ENCODE assay signal across 10 cellular contexts in the genomic region with DNA sequence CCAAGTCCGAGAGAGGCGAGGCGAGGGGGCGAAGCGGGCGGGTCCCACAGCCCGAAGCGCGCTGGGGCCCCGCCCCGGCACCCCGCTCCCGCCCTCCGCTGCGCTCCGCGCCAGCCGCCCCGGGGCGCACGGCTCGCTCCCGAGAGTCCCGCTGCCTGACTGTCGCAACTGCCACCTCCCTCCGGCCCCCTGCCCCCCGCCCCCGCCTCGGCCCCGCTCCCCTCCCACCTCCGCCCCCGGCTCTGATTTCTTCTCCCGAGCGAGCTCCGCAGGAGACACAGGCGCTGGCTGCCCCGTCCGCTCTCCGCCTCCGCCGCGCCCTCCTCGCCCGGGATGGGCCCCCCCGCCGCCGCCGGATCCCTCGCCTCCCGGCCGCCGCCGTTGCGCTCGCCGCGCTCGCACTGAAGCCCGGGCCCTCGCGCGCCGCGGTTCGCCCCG. TPM values are rescaled to one million over a fixed set of nuclear protein-coding genes. Genes with fewer than 3 reads are reported as not detected.
DNase-seq lines count a peak whose midpoint lies in the region; ATAC-seq, FAIRE-seq and TF ChIP-seq lines count a peak whose summit lies in the region.
"Had no signal": no experiment of that assay in that cellular context is flagged by ENCODE, and none has a peak within 500 bp of the region (broad histone marks: within the 10 kb centered on the region; RNA-seq: fewer than 3 reads in every experiment).

A gene (plus strand): TSS at position 250 of the 438 bp plus-strand sequence. CDS start 233 bp downstream, outside the sequence.

- H3K9me3 ChIP-seq in body of pancreas, result no peaks in the 10 kb centered on the region
- no peaks in the 10 kb centered on the region for H3K9me3 ChIP-seq in lower lobe of right lung
- no peaks in the 10 kb centered on the region for H3K9me3 ChIP-seq in tibial nerve

- H3K27me3 ChIP-seq in body of pancreas, result peaks cover 0 to 19% of the 10 kb centered on the region in 2 donors
- H3K27me3 ChIP-seq in lower lobe of right lung (ENCODE audit: low read depth), result peaks cover 79% of the 10 kb centered on the region
- H3K27me3 ChIP-seq in tibial nerve, result peaks cover 0 to 34% of the 10 kb centered on the region in 2 donors

- H3K4me1 Mint-ChIP-seq in activated T-cell treated with anti-CD3 and anti-CD28 coated beads, Interleukin-2, amount 50 U/mL, for 24 hours (ENCODE audit: low read depth), result peaks cover 20% of the 10 kb centered on the region

- peak; percentile 45 for ATAC-seq in body of pancreas
- peak; percentile 16 to 25 for ATAC-seq in lower lobe of right lung
- no peak for ATAC-seq in GM19035 (IDR thresholded peaks at IDR 0.05; ENCODE audit: unreplicated experiment)

- H3K36me3 ChIP-seq in body of pancreas (replicated peaks in 1 of 2; ENCODE audit: insufficient read depth in 1 of 2, low read depth in 2 of 2), result no peaks in the 10 kb centered on the region
- no peaks in the 10 kb centered on the region for H3K36me3 ChIP-seq in lower lobe of right lung
- no peaks in the 10 kb centered on the region for H3K36me3 ChIP-seq in tibial nerve

- TF ChIP-seq CTCF in body of pancreas (IDR thresholded peaks at IDR 0.05) (no peak), lower lobe of right lung (IDR thresholded peaks at IDR 0.05) (no peak), tibial nerve (IDR thresholded peaks at IDR 0.05) (no peak)

- H3K27me3 Mint-ChIP-seq in activated T-cell treated with anti-CD3 and anti-CD28 coated beads, Interleukin-2, amount 50 U/mL, for 24 hours, result peaks cover 82% of the 10 kb centered on the region

- H3K4me3 Mint-ChIP-seq in activated T-cell treated with anti-CD3 and anti-CD28 coated beads, Interleukin-2, amount 50 U/mL, for 24 hours, result peak within 1 kb of the TSS; percentile 47

- 0% methylated on average over 27 to 51 of the region's 66 CpGs for WGBS in body of pancreas, 2 donors
- 0% methylated on average over 10 to 12 of the region's 66 CpGs for WGBS in tibial nerve, 2 donors

- H3K27ac Mint-ChIP-seq in activated T-cell treated with anti-CD3 and anti-CD28 coated beads, Interleukin-2, amount 50 U/mL, for 24 hours, result no peak within 1 kb of the TSS

- no peaks in the 10 kb centered on the region for H3K36me3 Mint-ChIP-seq in activated T-cell treated with anti-CD3 and anti-CD28 coated beads, Interleukin-2, amount 50 U/mL, for 24 hours (ENCODE audit: low read depth)

- H3K9me3 Mint-ChIP-seq in activated T-cell treated with anti-CD3 and anti-CD28 coated beads, Interleukin-2, amount 50 U/mL, for 24 hours, result no peaks in the 10 kb centered on the region

- FAIRE-seq in urothelium cell line (lab: Jason Lieb, UNC), result no peak

- H3K27ac ChIP-seq in body of pancreas, result no peak within 1 kb of the TSS
- no peak within 1 kb of the TSS for H3K27ac ChIP-seq in lower lobe of right lung
- H3K27ac ChIP-seq in tibial nerve, result peak within 1 kb of the TSS; percentile 81 to 92 (median 87)

- TF ChIP-seq POLR2A in body of pancreas (IDR thresholded peaks at IDR 0.05) (no peak), tibial nerve (IDR thresholded peaks at IDR 0.05) (no peak)

- TF ChIP-seq EP300 in tibial nerve (IDR thresholded peaks at IDR 0.05), result no peak

- DNase-seq in activated T-cell treated with anti-CD3 and anti-CD28 coated beads, Interleukin-2, amount 50 U/mL, for 24 hours, result no peak
- DNase-seq in activated T-cell treated with anti-CD3 and anti-CD28 coated beads for 4 hours, result no peak
- peak in 1 of 4 donors; percentile 14 for DNase-seq in body of pancreas
- DNase-seq in lower lobe of right lung, result peak; percentile 49
- no peak for DNase-seq in tibial nerve (ENCODE audit: low spot score in 2 of 2)
- DNase-seq in urothelium cell line (ENCODE audit: low spot score), result no peak
- DNase-seq in NCI-H446 treated with DMSO at 0.1 percent for 48 hours (lab: John Stamatoyannopoulos, UW), result no peak
- DNase-seq: NCI-H1417 treated with DMSO at 0.1 percent for 48 hours had no signal

- intact Hi-C loops in body of pancreas (cut with DNase I), result loop anchor here (10.0 kb wide), 1 partner anchor 155 kb away; no protein-coding TSS in a partner anchor
- intact Hi-C loops in lower lobe of right lung (cut with DNase I), result no loop called here

- H3K4me1 ChIP-seq in body of pancreas, result peaks cover 24% of the 10 kb centered on the region
- H3K4me1 ChIP-seq in lower lobe of right lung, result peaks cover 16% of the 10 kb centered on the region
- H3K4me1 ChIP-seq in tibial nerve, result peaks cover 0 to 81% (median 12%) of the 10 kb centered on the region in 4 donors

- H3K4me3 ChIP-seq in body of pancreas, result no peak within 1 kb of the TSS
- H3K4me3 ChIP-seq in lower lobe of right lung, result peak within 1 kb of the TSS; percentile 32
- H3K4me3 ChIP-seq in tibial nerve, result peak within 1 kb of the TSS; percentile 47 to 67 (median 58)

RNA-seq across cellular contexts. Expression of the gene that starts here (rescaled TPM):
- total RNA-seq in body of pancreas (1 to 10 TPM in 1 of 2 donors, not detected in 1; 1.0 TPM), lower lobe of right lung (0.44 TPM), tibial nerve (10 to 100 TPM; 26.1 to 81.5 (median 48.2) TPM)
- total RNA-seq: lung microvascular endothelial cell had no signal

Comparison
In these comparisons a context has a peak if more than half of its experiments do, and no peak if none do; other contexts are left out.
1. RNA of the gene that starts here (total RNA-seq): 26.1 to 81.5 TPM in tibial nerve; 1.0 TPM in body of pancreas and 0.44 TPM in lower lobe of right lung (single experiment); every median in the first group is over 10 times any median in the second.
2. Peak in DNase-seq, ATAC-seq and H3K4me3 ChIP-seq in lower lobe of right lung; RNA of the gene not detected or under 1 TPM.
3. H3K27ac ChIP-seq: peak in tibial nerve (4 of 4); none in body of pancreas (0 of 4) and lower lobe of right lung (single experiment).
4. H3K4me3 ChIP-seq: peak in tibial nerve (4 of 4); none in body of pancreas (0 of 2).